In the genomic region with DNA sequence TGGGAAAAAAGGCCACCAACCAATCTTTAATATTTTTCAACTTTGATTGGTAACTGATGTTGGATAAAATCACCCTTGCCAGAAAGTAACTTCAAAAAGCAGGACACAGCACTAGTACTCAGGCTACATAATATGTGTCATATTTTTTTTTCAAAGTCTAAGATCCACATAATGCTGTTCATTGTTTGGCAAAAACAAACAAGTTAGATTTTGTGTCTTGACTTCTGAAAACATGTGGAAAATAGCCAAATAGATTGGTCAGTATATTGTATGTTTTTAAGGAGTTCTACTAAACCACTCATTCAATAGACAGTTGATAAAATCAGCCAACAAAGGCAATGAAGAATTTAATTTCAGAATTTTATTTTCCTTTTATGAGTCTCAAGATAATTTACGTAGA, we compare ENCODE assay signal across 18 cellular contexts.
"Had no signal": no experiment of that assay in that cellular context is flagged by ENCODE, and none has a peak within 500 bp of the region (broad histone marks: within the 10 kb centered on the region; RNA-seq: fewer than 3 reads in every experiment).

No MANE protein-coding gene starts in this region.

- DNase-seq: activated CD4-positive, alpha-beta T cell treated with anti-CD3 and anti-CD28 coated beads, Interleukin-2, amount 50 U/mL, for 48 hours; activated naive CD4-positive, alpha-beta T cell treated with Interleukin-2 at 50 U/mL for 16 hours; brain microvascular endothelial cell; cerebellar nuclear complex; effector memory CD4-positive, alpha-beta T cell; heart right ventricle; left lung; retina; SK-N-SH; T-cell; T-helper 9 cell; WERI-Rb-1 had no signal

- H3K27ac Mint-ChIP-seq: activated T-helper 17 cell treated with anti-CD3 and anti-CD28 coated beads, Interleukin-2, amount 50 U/mL, for 72 hours; natural killer cell treated with Interleukin-12 subunit alpha and Interleukin-12 subunit beta and Interleukin-15 and Interleukin-18, amount 100 ng/mL, for 72 hours; stimulated activated effector memory CD8-positive, alpha-beta T cell treated with anti-CD3 and anti-CD28 coated beads, Interleukin-12 subunit alpha, Interleukin-12 subunit beta, amount 100 ng/mL, for 72 hours; T-cell had no signal

- H3K9me3 Mint-ChIP-seq: activated T-helper 17 cell treated with anti-CD3 and anti-CD28 coated beads, Interleukin-2, amount 50 U/mL, for 72 hours; memory B cell; natural killer cell treated with Interleukin-12 subunit alpha and Interleukin-12 subunit beta and Interleukin-15 and Interleukin-18, amount 100 ng/mL, for 72 hours; stimulated activated effector memory CD8-positive, alpha-beta T cell treated with anti-CD3 and anti-CD28 coated beads, Interleukin-12 subunit alpha, Interleukin-12 subunit beta, amount 100 ng/mL, for 72 hours; T-cell had no signal

- H3K4me1 ChIP-seq: gastroesophageal sphincter, left lung had no signal

- H3K36me3 Mint-ChIP-seq: memory B cell; natural killer cell treated with Interleukin-12 subunit alpha and Interleukin-12 subunit beta and Interleukin-15 and Interleukin-18, amount 100 ng/mL, for 72 hours; stimulated activated effector memory CD8-positive, alpha-beta T cell treated with anti-CD3 and anti-CD28 coated beads, Interleukin-12 subunit alpha, Interleukin-12 subunit beta, amount 100 ng/mL, for 72 hours; T-cell had no signal

- H3K9ac ChIP-seq: SK-N-SH had no signal

- H3K27me3 Mint-ChIP-seq: activated T-helper 17 cell treated with anti-CD3 and anti-CD28 coated beads, Interleukin-2, amount 50 U/mL, for 72 hours; T-cell had no signal

- H3K27ac ChIP-seq: brain microvascular endothelial cell, gastroesophageal sphincter, left lung, WERI-Rb-1 had no signal

- H3K4me3 ChIP-seq: gastroesophageal sphincter, heart right ventricle, left lung, upper lobe of left lung had no signal

- H3K4me2 ChIP-seq: SK-N-SH had no signal

- H3K4me1 Mint-ChIP-seq: activated T-helper 17 cell treated with anti-CD3 and anti-CD28 coated beads, Interleukin-2, amount 50 U/mL, for 72 hours had no signal

- H3K9me3 ChIP-seq: gastroesophageal sphincter, heart right ventricle, left lung, SK-N-SH, upper lobe of left lung had no signal

- H3K4me3 Mint-ChIP-seq: activated T-helper 17 cell treated with anti-CD3 and anti-CD28 coated beads, Interleukin-2, amount 50 U/mL, for 72 hours; memory B cell; natural killer cell treated with Interleukin-12 subunit alpha and Interleukin-12 subunit beta and Interleukin-15 and Interleukin-18, amount 100 ng/mL, for 72 hours; stimulated activated effector memory CD8-positive, alpha-beta T cell treated with anti-CD3 and anti-CD28 coated beads, Interleukin-12 subunit alpha, Interleukin-12 subunit beta, amount 100 ng/mL, for 72 hours; T-cell had no signal

- H3K36me3 ChIP-seq: brain microvascular endothelial cell, gastroesophageal sphincter, heart right ventricle, left lung, upper lobe of left lung, WERI-Rb-1 had no signal

- H3K27me3 ChIP-seq: brain microvascular endothelial cell, gastroesophageal sphincter, heart right ventricle, left lung, upper lobe of left lung had no signal
